Comparison of ENCODE assay signal across 11 cellular contexts in the genomic region with DNA sequence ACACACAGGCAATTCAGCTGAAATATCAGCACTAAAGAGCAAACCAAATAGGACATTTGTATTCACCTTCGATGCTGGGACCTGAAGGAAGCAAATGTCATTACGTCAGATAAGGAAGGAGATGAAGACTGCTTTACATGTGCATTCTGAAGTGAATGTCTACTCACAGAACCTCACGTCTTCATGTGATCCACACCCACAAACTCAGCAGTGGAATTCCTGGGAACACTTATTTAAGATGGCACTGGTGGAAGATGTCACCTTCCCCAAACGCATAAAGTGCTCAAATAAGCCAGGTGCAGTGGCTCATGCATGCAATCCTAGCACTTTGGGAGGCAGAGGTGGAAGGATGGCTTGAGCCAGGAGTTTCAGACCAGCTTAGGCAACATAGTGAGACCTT. TPM values are rescaled to one million over a fixed set of nuclear protein-coding genes. Genes with fewer than 3 reads are reported as not detected.
"Had no signal": no experiment of that assay in that cellular context is flagged by ENCODE, and none has a peak within 500 bp of the region (broad histone marks: within the 10 kb centered on the region; RNA-seq: fewer than 3 reads in every experiment).

No MANE protein-coding gene starts in this region.

- H2AFZ ChIP-seq: GM23248 had no signal

- H3K36me3 ChIP-seq: HAP-1 had no signal

- H3K4me3 ChIP-seq: GM23248, HAP-1, K562 had no signal

- DNase-seq: GM23248, GOT3, HFFc6, IMR-90, KG1 had no signal

- H3K4me3 Mint-ChIP-seq: HFFc6 had no signal

- H3K27ac ChIP-seq: GM23248 had no signal

- H3K27ac Mint-ChIP-seq: HFFc6 had no signal

- H3K9me3 ChIP-seq: HAP-1 had no signal

- ATAC-seq: HCT116, K562 had no signal

- FAIRE-seq: H54, HTR-8/SVneo, K562 had no signal

- H3K9ac ChIP-seq: GM23248 had no signal

- H3K4me1 ChIP-seq: HAP-1 had no signal

RNA-seq across cellular contexts. Expression of a gene that starts 11.4 kb away (rescaled TPM):
- total RNA-seq: HT-29 had no signal
